In genomic region chrX:69133561-69134542, GRCh38 we compare ENCODE assay signal across 8 cellular contexts. TPM values are rescaled to one million over a fixed set of nuclear protein-coding genes. Genes with fewer than 3 reads are reported as not detected.
A peak's percentile ranks its signal among the peaks of the same experiment; 100 is the strongest.
DNase-seq lines count a peak whose midpoint lies in the region; ATAC-seq and TF ChIP-seq lines count a peak whose summit lies in the region.

No MANE protein-coding gene starts in this region.

- peaks cover 5% of the 10 kb centered on the region for H3K9me3 Mint-ChIP-seq in nephron
- H3K9me3 Mint-ChIP-seq in T-helper 2 cell treated with Interferon-gamma antibody and Interleukin-4, amounts not matched to agents 5 μg/mL and 100 μg/mL, for 36 hours = no peaks in the 10 kb centered on the region

- DNase-seq in G401 (ENCODE audit: low spot score) = peak; percentile 65
- peak; percentile 14 for DNase-seq in NCI-H1092 (lab: John Stamatoyannopoulos, UW)
- peak; percentile 66 for DNase-seq in cerebellar cortex (ENCODE audit: low spot score)
- no peak for DNase-seq in T-helper 2 cell treated with Interferon-gamma antibody and Interleukin-4, amounts not matched to agents 5 μg/mL and 100 μg/mL, for 36 hours (ENCODE audit: low spot score)
- no peak for DNase-seq in putamen (ENCODE audit: low spot score)

- peaks cover 7% of the 10 kb centered on the region for H3K27me3 Mint-ChIP-seq in nephron (ENCODE audit: low read depth)
- H3K27me3 Mint-ChIP-seq in T-helper 2 cell treated with Interferon-gamma antibody and Interleukin-4, amounts not matched to agents 5 μg/mL and 100 μg/mL, for 36 hours (ENCODE audit: low read depth) = peaks cover 23% of the 10 kb centered on the region

- ATAC-seq in GM21528 (IDR thresholded peaks at IDR 0.05; ENCODE audit: low FRiP score, unreplicated experiment) = no peak
- no peak for ATAC-seq in GM18517 (IDR thresholded peaks at IDR 0.05; ENCODE audit: unreplicated experiment)

- H3K27ac Mint-ChIP-seq in nephron = peak overlapping the region; percentile 67 to 91 (median 86)
- H3K27ac Mint-ChIP-seq in T-helper 2 cell treated with Interferon-gamma antibody and Interleukin-4, amounts not matched to agents 5 μg/mL and 100 μg/mL, for 36 hours = no peak overlapping the region

- peak overlapping the region; percentile 15 to 18 (median 17) for H3K4me3 Mint-ChIP-seq in nephron
- no peak overlapping the region for H3K4me3 Mint-ChIP-seq in T-helper 2 cell treated with Interferon-gamma antibody and Interleukin-4, amounts not matched to agents 5 μg/mL and 100 μg/mL, for 36 hours

- peaks cover 68% of the 10 kb centered on the region for H3K4me1 Mint-ChIP-seq in nephron
- H3K4me1 Mint-ChIP-seq in T-helper 2 cell treated with Interferon-gamma antibody and Interleukin-4, amounts not matched to agents 5 μg/mL and 100 μg/mL, for 36 hours (ENCODE audit: low read depth) = no peaks in the 10 kb centered on the region

- TF ChIP-seq CTCF in nephron (IDR thresholded peaks at IDR 0.05; ENCODE audit: unreplicated experiment in 3 of 3) = peak; percentile 59 to 63 (median 59)

- H3K36me3 Mint-ChIP-seq in nephron (ENCODE audit: low read depth) = no peaks in the 10 kb centered on the region
- H3K36me3 Mint-ChIP-seq in T-helper 2 cell treated with Interferon-gamma antibody and Interleukin-4, amounts not matched to agents 5 μg/mL and 100 μg/mL, for 36 hours (ENCODE audit: low read depth) = no peaks in the 10 kb centered on the region

- in situ Hi-C loops in G401 (cut with HindIII; ENCODE audit: low sequenced_read_pairs) = no loop called here

RNA-seq across cellular contexts. Expression of gene PJA1, which starts 31.4 kb away (rescaled TPM):
- 5.3 and 8.1 TPM in 2 replicates for total RNA-seq in G401 (2014; rRNA removed; shearing (Covaris generic))

Comparison
In these comparisons a context has a peak if more than half of its experiments do, and no peak if none do; other contexts are left out.
1. DNase-seq: peak in G401 (single experiment), NCI-H1092 (single experiment) and cerebellar cortex (single experiment); none in T-helper 2 cell treated with Interferon-gamma antibody and Interleukin-4, amounts not matched to agents 5 μg/mL and 100 μg/mL, for 36 hours (single experiment) and putamen (single experiment).